9 cellular contexts compared by ENCODE assay signal in the genomic region with DNA sequence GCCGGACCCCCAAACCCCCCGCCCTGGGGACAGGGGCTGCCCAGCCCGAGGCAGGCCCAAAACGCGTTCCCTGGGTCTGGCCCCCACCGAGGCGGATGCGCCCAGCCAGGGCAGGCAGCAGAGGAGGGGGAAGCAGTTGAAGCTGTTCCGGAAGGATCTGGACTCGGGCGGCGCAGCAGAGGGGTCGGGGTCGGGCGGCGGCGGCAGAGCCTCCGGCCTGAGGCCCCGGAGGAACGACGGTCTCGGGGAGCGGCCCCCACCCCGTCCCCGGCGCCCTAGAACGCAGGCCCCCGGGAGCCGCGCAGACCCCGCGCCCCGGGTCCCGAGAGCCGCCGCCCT. TPM values are rescaled to one million over a fixed set of nuclear protein-coding genes. Genes with fewer than 3 reads are reported as not detected.
DNase-seq lines count a peak whose midpoint lies in the region; ATAC-seq and TF ChIP-seq lines count a peak whose summit lies in the region.
"Had no signal": no experiment of that assay in that cellular context is flagged by ENCODE, and none has a peak within 500 bp of the region (broad histone marks: within the 10 kb centered on the region; RNA-seq: fewer than 3 reads in every experiment).

No MANE protein-coding gene starts in this region.

- peaks cover 10% of the 10 kb centered on the region for H3K4me1 ChIP-seq in Caco-2

- no peak overlapping the region for H3K27ac Mint-ChIP-seq in Caco-2 (ENCODE audit: unreplicated experiment)
- H3K27ac Mint-ChIP-seq in natural killer cell = peak overlapping the region; percentile 61 to 80

- peak overlapping the region; percentile 10 for H3K27ac ChIP-seq in cingulate gyrus (ENCODE audit: low read depth, low read length)
- H3K27ac ChIP-seq: hepatocyte had no signal

- intact Hi-C loops in Caco-2 (cut with micrococcal nuclease; ENCODE audit: unreplicated experiment) = loop anchor here (10.0 kb wide), 1 partner anchor 235 kb away; no protein-coding TSS in a partner anchor
- intact Hi-C loops in natural killer cell (cut with micrococcal nuclease) = no loop called here

- no peaks in the 10 kb centered on the region for H3K9me3 ChIP-seq in Caco-2

- H3K36me3 ChIP-seq in Caco-2 (ENCODE audit: control insufficient read depth, insufficient read depth, low read length) = no peaks in the 10 kb centered on the region

- POLR2A ChIA-PET in Caco-2 (lab: Charles Lee) = no interaction called here

- H3K4me3 Mint-ChIP-seq in Caco-2 (ENCODE audit: unreplicated experiment) (peak overlapping the region; percentile 40), natural killer cell (peak overlapping the region; percentile 84)

- ATAC-seq in HG03175 (IDR thresholded peaks at IDR 0.05; ENCODE audit: unreplicated experiment) = peak; percentile 18
- ATAC-seq in natural killer cell = peak; percentile 18 to 46 (median 42)
- ATAC-seq in GM19455 (IDR thresholded peaks at IDR 0.05; ENCODE audit: unreplicated experiment) = no peak
- no peak for ATAC-seq in GM18858 (IDR thresholded peaks at IDR 0.05; ENCODE audit: unreplicated experiment)

- CTCF ChIA-PET in Caco-2 (lab: Charles Lee) = interaction anchor here (0.6 kb wide), 1 partner anchor 300 kb away, joined by 4 read pairs; no protein-coding TSS in a partner anchor

- DNase-seq in Caco-2 (no peak), natural killer cell (no peak), NCI-H2227 treated with DMSO at 0.1 percent for 48 hours (lab: John Stamatoyannopoulos, UW) (no peak), NCI-H82 (lab: John Stamatoyannopoulos, UW) (no peak)

- BruUV-seq in Caco-2 (replicated peaks; lab: Mats Ljungman, UMichigan) = no TSS peak

- H3K4me1 Mint-ChIP-seq in Caco-2 (ENCODE audit: low read depth, unreplicated experiment) (no peaks in the 10 kb centered on the region), natural killer cell (peaks cover 0 to 20% of the 10 kb centered on the region in 2 donors)

- TF ChIP-seq CTCF in Caco-2 (IDR thresholded peaks at IDR 0.05; ENCODE audit: insufficient read depth in 1 of 2, low read depth in 1 of 2, low read length in 1 of 2, severe bottlenecking in 1 of 2, unreplicated experiment in 1 of 2) (no peak), natural killer cell (IDR thresholded peaks at IDR 0.05) (no peak)

- H3K36me3 Mint-ChIP-seq in Caco-2 (ENCODE audit: insufficient read depth, unreplicated experiment) = no peaks in the 10 kb centered on the region
- H3K36me3 Mint-ChIP-seq in natural killer cell = no peaks in the 10 kb centered on the region

- H3K27me3 ChIP-seq in Caco-2 (replicated peaks; ENCODE audit: control insufficient read depth, insufficient read depth, low read length) = peaks cover 2% of the 10 kb centered on the region; the same call in 1 of the 2 replicates
- H3K27me3 ChIP-seq: hepatocyte had no signal

- H3K4me3 ChIP-seq in Caco-2 (ENCODE audit: low read depth, low read length) = no peak overlapping the region
- H3K4me3 ChIP-seq: hepatocyte had no signal

- H3K27me3 Mint-ChIP-seq in Caco-2 (ENCODE audit: insufficient read depth, unreplicated experiment) (peaks cover 9% of the 10 kb centered on the region), natural killer cell (ENCODE audit: low read depth in 2 of 2) (no peaks in the 10 kb centered on the region)

- H3K9me3 Mint-ChIP-seq in Caco-2 (ENCODE audit: unreplicated experiment) (no peaks in the 10 kb centered on the region), natural killer cell (no peaks in the 10 kb centered on the region)

RNA-seq across cellular contexts. Expression of a gene that starts 22.9 kb away (rescaled TPM):
- total RNA-seq in Caco-2 (2022) (24.1 and 25.9 TPM in 2 replicates), natural killer cell (10 to 100 TPM; 56.3 to 71.0 (median 64.6) TPM)

RNA-seq across cellular contexts. Expression of a gene that starts 47.4 kb away (rescaled TPM):
- total RNA-seq in Caco-2 (2022) (0.07 and 0.12 TPM in 2 replicates), natural killer cell (1 to 10 TPM; 4.5 to 5.8 (median 4.9) TPM)

Comparison
In these comparisons a context has a peak if more than half of its experiments do, and no peak if none do; other contexts are left out.
1. ATAC-seq: peak in HG03175 (single experiment) and natural killer cell (3 of 3); none in GM19455 (single experiment) and GM18858 (single experiment).